20 cellular contexts compared by ENCODE assay signal in genomic region chr19:30590596-30591229, GRCh38.
"Had no signal": no experiment of that assay in that cellular context is flagged by ENCODE, and none has a peak within 500 bp of the region (broad histone marks: within the 10 kb centered on the region; RNA-seq: fewer than 3 reads in every experiment).

No MANE protein-coding gene starts in this region.

- H3K27me3 ChIP-seq: brain microvascular endothelial cell, ovary, sigmoid colon had no signal

- H3K9me3 ChIP-seq: esophagus squamous epithelium, left lung, ovary, sigmoid colon, stomach, upper lobe of right lung had no signal

- DNase-seq: activated CD4-positive, alpha-beta memory T cell treated with anti-CD3 and anti-CD28 coated beads for 36 hours; activated CD4-positive, alpha-beta T cell treated with anti-CD3 and anti-CD28 coated beads for 4 hours; activated naive CD8-positive, alpha-beta T cell treated with anti-CD3 and anti-CD28 coated beads, Interleukin-2, amount 10 ng/mL, durations not matched to agents 7 days and 5 days; activated T-cell treated with anti-CD3 and anti-CD28 coated beads for 4 hours; aorta; brain microvascular endothelial cell; dermis blood vessel endothelial cell; effector memory CD8-positive, alpha-beta T cell; esophagus squamous epithelium; kidney; left lung; mammary epithelial cell; naive B cell; ovary; sigmoid colon; stimulated activated CD4-positive, alpha-beta T cell treated with anti-CD3 and anti-CD28 coated beads, Interleukin-4, amount 100 ng/mL, for 24 hours; stomach; upper lobe of right lung had no signal

- ATAC-seq: effector memory CD8-positive, alpha-beta T cell; left lung; stimulated activated effector memory CD8-positive, alpha-beta T cell treated with anti-CD3 and anti-CD28 coated beads, Interleukin-12 subunit alpha, Interleukin-12 subunit beta, amount 100 ng/mL, for 72 hours; upper lobe of right lung; WTC11 had no signal

- H3K36me3 ChIP-seq: brain microvascular endothelial cell, esophagus squamous epithelium, left lung, ovary, sigmoid colon, stomach, upper lobe of right lung had no signal

- H3K4me3 ChIP-seq: esophagus squamous epithelium, left lung, ovary, sigmoid colon, stomach, upper lobe of right lung had no signal

- H3K27ac ChIP-seq: brain microvascular endothelial cell, esophagus squamous epithelium, left lung, ovary, sigmoid colon, stomach, upper lobe of right lung had no signal
